Comparison of ENCODE assay signal across 1 cellular context in genomic region chr12:95003213-95003920, GRCh38.
TF ChIP-seq lines count a peak whose summit lies in the region.

TSS of gene NDUFA12 (minus strand) at chr12:95003697. CDS start at chr12:95003680, 17 bp downstream.

TF ChIP-seq in GM12878, 131 proteins besides CTCF, POLR2A, EP300 and RAD21 (continued from another document and continues in another):
- TF ChIP-seq E2F8 (IDR thresholded peaks at IDR 0.05; ENCODE audit: low read depth, partially characterized antibody): no peak
- TF ChIP-seq MEF2B (IDR thresholded peaks at IDR 0.05; ENCODE audit: partially characterized antibody, poor library complexity, severe bottlenecking): peak; percentile 40
- no peak for TF ChIP-seq ASH2L (IDR thresholded peaks at IDR 0.05; ENCODE audit: borderline replicate concordance, low read depth)
- TF ChIP-seq, protein P1, sequence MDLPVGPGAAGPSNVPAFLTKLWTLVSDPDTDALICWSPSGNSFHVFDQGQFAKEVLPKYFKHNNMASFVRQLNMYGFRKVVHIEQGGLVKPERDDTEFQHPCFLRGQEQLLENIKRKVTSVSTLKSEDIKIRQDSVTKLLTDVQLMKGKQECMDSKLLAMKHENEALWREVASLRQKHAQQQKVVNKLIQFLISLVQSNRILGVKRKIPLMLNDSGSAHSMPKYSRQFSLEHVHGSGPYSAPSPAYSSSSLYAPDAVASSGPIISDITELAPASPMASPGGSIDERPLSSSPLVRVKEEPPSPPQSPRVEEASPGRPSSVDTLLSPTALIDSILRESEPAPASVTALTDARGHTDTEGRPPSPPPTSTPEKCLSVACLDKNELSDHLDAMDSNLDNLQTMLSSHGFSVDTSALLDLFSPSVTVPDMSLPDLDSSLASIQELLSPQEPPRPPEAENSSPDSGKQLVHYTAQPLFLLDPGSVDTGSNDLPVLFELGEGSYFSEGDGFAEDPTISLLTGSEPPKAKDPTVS (IDR thresholded peaks at IDR 0.05; ENCODE audit: low read depth, low read length): 0 out of 2 replicates have a peak, but pooled peaks have one; percentile 13
- TF ChIP-seq, protein P2, sequence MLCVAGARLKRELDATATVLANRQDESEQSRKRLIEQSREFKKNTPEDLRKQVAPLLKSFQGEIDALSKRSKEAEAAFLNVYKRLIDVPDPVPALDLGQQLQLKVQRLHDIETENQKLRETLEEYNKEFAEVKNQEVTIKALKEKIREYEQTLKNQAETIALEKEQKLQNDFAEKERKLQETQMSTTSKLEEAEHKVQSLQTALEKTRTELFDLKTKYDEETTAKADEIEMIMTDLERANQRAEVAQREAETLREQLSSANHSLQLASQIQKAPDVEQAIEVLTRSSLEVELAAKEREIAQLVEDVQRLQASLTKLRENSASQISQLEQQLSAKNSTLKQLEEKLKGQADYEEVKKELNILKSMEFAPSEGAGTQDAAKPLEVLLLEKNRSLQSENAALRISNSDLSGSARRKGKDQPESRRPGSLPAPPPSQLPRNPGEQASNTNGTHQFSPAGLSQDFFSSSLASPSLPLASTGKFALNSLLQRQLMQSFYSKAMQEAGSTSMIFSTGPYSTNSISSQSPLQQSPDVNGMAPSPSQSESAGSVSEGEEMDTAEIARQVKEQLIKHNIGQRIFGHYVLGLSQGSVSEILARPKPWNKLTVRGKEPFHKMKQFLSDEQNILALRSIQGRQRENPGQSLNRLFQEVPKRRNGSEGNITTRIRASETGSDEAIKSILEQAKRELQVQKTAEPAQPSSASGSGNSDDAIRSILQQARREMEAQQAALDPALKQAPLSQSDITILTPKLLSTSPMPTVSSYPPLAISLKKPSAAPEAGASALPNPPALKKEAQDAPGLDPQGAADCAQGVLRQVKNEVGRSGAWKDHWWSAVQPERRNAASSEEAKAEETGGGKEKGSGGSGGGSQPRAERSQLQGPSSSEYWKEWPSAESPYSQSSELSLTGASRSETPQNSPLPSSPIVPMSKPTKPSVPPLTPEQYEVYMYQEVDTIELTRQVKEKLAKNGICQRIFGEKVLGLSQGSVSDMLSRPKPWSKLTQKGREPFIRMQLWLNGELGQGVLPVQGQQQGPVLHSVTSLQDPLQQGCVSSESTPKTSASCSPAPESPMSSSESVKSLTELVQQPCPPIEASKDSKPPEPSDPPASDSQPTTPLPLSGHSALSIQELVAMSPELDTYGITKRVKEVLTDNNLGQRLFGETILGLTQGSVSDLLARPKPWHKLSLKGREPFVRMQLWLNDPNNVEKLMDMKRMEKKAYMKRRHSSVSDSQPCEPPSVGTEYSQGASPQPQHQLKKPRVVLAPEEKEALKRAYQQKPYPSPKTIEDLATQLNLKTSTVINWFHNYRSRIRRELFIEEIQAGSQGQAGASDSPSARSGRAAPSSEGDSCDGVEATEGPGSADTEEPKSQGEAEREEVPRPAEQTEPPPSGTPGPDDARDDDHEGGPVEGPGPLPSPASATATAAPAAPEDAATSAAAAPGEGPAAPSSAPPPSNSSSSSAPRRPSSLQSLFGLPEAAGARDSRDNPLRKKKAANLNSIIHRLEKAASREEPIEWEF (IDR thresholded peaks at IDR 0.05; ENCODE audit: insufficient replicate concordance, low read depth, low read length): no peak
- TF ChIP-seq HCFC1 (IDR thresholded peaks at IDR 0.05; ENCODE audit: low read length): peak; percentile 66
- no peak for TF ChIP-seq RBBP5 (conservative IDR thresholded peaks at IDR 0.05)
- no peak; the same call in 1 of the 2 replicates for TF ChIP-seq MAX (IDR thresholded peaks at IDR 0.05; ENCODE audit: low read depth, low read length)
- no peak for TF ChIP-seq TCF3 (IDR thresholded peaks at IDR 0.05; ENCODE audit: borderline replicate concordance, insufficient read depth, low read depth, low read length)
- TF ChIP-seq, protein P3, sequence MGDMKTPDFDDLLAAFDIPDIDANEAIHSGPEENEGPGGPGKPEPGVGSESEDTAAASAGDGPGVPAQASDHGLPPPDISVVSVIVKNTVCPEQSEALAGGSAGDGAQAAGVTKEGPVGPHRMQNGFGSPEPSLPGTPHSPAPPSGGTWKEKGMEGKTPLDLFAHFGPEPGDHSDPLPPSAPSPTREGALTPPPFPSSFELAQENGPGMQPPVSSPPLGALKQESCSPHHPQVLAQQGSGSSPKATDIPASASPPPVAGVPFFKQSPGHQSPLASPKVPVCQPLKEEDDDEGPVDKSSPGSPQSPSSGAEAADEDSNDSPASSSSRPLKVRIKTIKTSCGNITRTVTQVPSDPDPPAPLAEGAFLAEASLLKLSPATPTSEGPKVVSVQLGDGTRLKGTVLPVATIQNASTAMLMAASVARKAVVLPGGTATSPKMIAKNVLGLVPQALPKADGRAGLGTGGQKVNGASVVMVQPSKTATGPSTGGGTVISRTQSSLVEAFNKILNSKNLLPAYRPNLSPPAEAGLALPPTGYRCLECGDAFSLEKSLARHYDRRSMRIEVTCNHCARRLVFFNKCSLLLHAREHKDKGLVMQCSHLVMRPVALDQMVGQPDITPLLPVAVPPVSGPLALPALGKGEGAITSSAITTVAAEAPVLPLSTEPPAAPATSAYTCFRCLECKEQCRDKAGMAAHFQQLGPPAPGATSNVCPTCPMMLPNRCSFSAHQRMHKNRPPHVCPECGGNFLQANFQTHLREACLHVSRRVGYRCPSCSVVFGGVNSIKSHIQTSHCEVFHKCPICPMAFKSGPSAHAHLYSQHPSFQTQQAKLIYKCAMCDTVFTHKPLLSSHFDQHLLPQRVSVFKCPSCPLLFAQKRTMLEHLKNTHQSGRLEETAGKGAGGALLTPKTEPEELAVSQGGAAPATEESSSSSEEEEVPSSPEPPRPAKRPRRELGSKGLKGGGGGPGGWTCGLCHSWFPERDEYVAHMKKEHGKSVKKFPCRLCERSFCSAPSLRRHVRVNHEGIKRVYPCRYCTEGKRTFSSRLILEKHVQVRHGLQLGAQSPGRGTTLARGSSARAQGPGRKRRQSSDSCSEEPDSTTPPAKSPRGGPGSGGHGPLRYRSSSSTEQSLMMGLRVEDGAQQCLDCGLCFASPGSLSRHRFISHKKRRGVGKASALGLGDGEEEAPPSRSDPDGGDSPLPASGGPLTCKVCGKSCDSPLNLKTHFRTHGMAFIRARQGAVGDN (IDR thresholded peaks at IDR 0.05): peak; percentile 89
- TF ChIP-seq USF2 (IDR thresholded peaks at IDR 0.05; ENCODE audit: borderline replicate concordance, low read depth, low read length): no peak
- no peak for TF ChIP-seq BMI1 (IDR thresholded peaks at IDR 0.05; ENCODE audit: borderline replicate concordance)
- TF ChIP-seq, protein P4, sequence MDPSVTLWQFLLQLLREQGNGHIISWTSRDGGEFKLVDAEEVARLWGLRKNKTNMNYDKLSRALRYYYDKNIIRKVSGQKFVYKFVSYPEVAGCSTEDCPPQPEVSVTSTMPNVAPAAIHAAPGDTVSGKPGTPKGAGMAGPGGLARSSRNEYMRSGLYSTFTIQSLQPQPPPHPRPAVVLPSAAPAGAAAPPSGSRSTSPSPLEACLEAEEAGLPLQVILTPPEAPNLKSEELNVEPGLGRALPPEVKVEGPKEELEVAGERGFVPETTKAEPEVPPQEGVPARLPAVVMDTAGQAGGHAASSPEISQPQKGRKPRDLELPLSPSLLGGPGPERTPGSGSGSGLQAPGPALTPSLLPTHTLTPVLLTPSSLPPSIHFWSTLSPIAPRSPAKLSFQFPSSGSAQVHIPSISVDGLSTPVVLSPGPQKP (IDR thresholded peaks at IDR 0.05; ENCODE audit: low read depth, low read length): no peak
- no peak for TF ChIP-seq FOXK2 (IDR thresholded peaks at IDR 0.05)
- TF ChIP-seq IKZF2 (IDR thresholded peaks at IDR 0.05): peak in 1 of 2 experiments; percentile 24; a peak in 1 of 4 replicates
- TF ChIP-seq MXI1 (IDR thresholded peaks at IDR 0.05; ENCODE audit: low read depth, low read length): 0 out of 2 replicates have a peak, but pooled peaks have one; percentile 53
- peak; percentile 72 for TF ChIP-seq DPF2 (IDR thresholded peaks at IDR 0.05)
- TF ChIP-seq HDGF (IDR thresholded peaks at IDR 0.05): no peak
- no peak for TF ChIP-seq MEF2A (IDR thresholded peaks at IDR 0.05; ENCODE audit: insufficient read depth, low read depth, low read length)
- peak; percentile 36; the same call in 1 of the 2 replicates for TF ChIP-seq CREM (IDR thresholded peaks at IDR 0.05; ENCODE audit: low read depth)
- TF ChIP-seq, protein P5, sequence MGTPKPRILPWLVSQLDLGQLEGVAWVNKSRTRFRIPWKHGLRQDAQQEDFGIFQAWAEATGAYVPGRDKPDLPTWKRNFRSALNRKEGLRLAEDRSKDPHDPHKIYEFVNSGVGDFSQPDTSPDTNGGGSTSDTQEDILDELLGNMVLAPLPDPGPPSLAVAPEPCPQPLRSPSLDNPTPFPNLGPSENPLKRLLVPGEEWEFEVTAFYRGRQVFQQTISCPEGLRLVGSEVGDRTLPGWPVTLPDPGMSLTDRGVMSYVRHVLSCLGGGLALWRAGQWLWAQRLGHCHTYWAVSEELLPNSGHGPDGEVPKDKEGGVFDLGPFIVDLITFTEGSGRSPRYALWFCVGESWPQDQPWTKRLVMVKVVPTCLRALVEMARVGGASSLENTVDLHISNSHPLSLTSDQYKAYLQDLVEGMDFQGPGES (IDR thresholded peaks at IDR 0.05): no peak
- no peak for TF ChIP-seq REST (IDR thresholded peaks at IDR 0.05; ENCODE audit: low read depth, low read length)
- TF ChIP-seq ZBED1 (IDR thresholded peaks at IDR 0.05; ENCODE audit: borderline replicate concordance): peak; percentile 31; the same call in 1 of the 2 replicates
- TF ChIP-seq KDM1A (IDR thresholded peaks at IDR 0.05; ENCODE audit: borderline replicate concordance): no peak
- no peak for TF ChIP-seq LARP7 (IDR thresholded peaks at IDR 0.05)
- TF ChIP-seq CREB1 (IDR thresholded peaks at IDR 0.05; ENCODE audit: low read depth): no peak; the same call in 1 of the 2 replicates
- 0 out of 2 replicates have a peak, but pooled peaks have one; percentile 48 for TF ChIP-seq CBX5 (IDR thresholded peaks at IDR 0.05; ENCODE audit: low read depth)
- TF ChIP-seq ZSCAN29 (IDR thresholded peaks at IDR 0.05): peak; percentile 71; the same call in 1 of the 2 replicates
- TF ChIP-seq FOS (IDR thresholded peaks at IDR 0.05; ENCODE audit: borderline replicate concordance, extremely low read depth, insufficient read length): no peak
- TF ChIP-seq POLR2AphosphoS5 (IDR thresholded peaks at IDR 0.05; ENCODE audit: low read length): peak; percentile 94
- peak; percentile 95 for TF ChIP-seq TAF1 (IDR thresholded peaks at IDR 0.05; ENCODE audit: borderline replicate concordance, low read depth, low read length)
- TF ChIP-seq IRF4 (IDR thresholded peaks at IDR 0.05; ENCODE audit: low read depth, low read length): no peak
- peak; percentile 82 for TF ChIP-seq IKZF1 (conservative IDR thresholded peaks at IDR 0.05)
